Comparison of ENCODE assay signal across 9 cellular contexts in genomic region chr19:13788991-13789390, GRCh38. TPM values are rescaled to one million over a fixed set of nuclear protein-coding genes. Genes with fewer than 3 reads are reported as not detected.
DNase-seq lines count a peak whose midpoint lies in the region; ATAC-seq and TF ChIP-seq lines count a peak whose summit lies in the region.
"Had no signal": no experiment of that assay in that cellular context is flagged by ENCODE, and none has a peak within 500 bp of the region (broad histone marks: within the 10 kb centered on the region; RNA-seq: fewer than 3 reads in every experiment).

No MANE protein-coding gene starts in this region.

- no peaks in the 10 kb centered on the region for H3K27me3 Mint-ChIP-seq in activated CD4-positive, alpha-beta T cell treated with anti-CD3 and anti-CD28 coated beads, Interleukin-2, amount 10 ng/mL, durations not matched to agents 24 days and 14 days
- H3K27me3 Mint-ChIP-seq in T-helper 17 cell = no peaks in the 10 kb centered on the region

- H3K27ac ChIP-seq in esophagus muscularis mucosa (replicated peaks in 1 of 4) = peak overlapping the region in 3 of 4 donors; percentile 33 to 65 (median 55)
- peak overlapping the region; percentile 75 for H3K27ac ChIP-seq in suprapubic skin

- TF ChIP-seq EP300 in esophagus muscularis mucosa (IDR thresholded peaks at IDR 0.05) = no peak
- no peak for TF ChIP-seq EP300 in suprapubic skin (IDR thresholded peaks at IDR 0.05)

- WGBS in esophagus muscularis mucosa = 50% methylated on average over 8 of the region's 8 CpGs
- WGBS in suprapubic skin = 48% methylated on average over 8 of the region's 8 CpGs

- peak overlapping the region; percentile 81 for H3K27ac Mint-ChIP-seq in activated CD4-positive, alpha-beta T cell treated with anti-CD3 and anti-CD28 coated beads, Interleukin-2, amount 10 ng/mL, durations not matched to agents 24 days and 14 days
- peak overlapping the region; percentile 97 for H3K27ac Mint-ChIP-seq in T-helper 17 cell

- no peaks in the 10 kb centered on the region for H3K36me3 ChIP-seq in esophagus muscularis mucosa
- H3K36me3 ChIP-seq in suprapubic skin = no peaks in the 10 kb centered on the region

- peak; percentile 53 for ATAC-seq in T-helper 17 cell
- ATAC-seq in HG02571 (IDR thresholded peaks at IDR 0.05; ENCODE audit: unreplicated experiment) = no peak

- no peaks in the 10 kb centered on the region for H3K27me3 ChIP-seq in esophagus muscularis mucosa
- H3K27me3 ChIP-seq in suprapubic skin = no peaks in the 10 kb centered on the region

- H3K9me3 ChIP-seq in T-helper 17 cell (ENCODE audit: control insufficient read depth, low read length, poor library complexity, severe bottlenecking) = no peaks in the 10 kb centered on the region
- H3K9me3 ChIP-seq in esophagus muscularis mucosa = no peaks in the 10 kb centered on the region
- no peaks in the 10 kb centered on the region for H3K9me3 ChIP-seq in suprapubic skin

- peaks cover 22% of the 10 kb centered on the region for H3K4me1 Mint-ChIP-seq in activated CD4-positive, alpha-beta T cell treated with anti-CD3 and anti-CD28 coated beads, Interleukin-2, amount 10 ng/mL, durations not matched to agents 24 days and 14 days
- H3K4me1 Mint-ChIP-seq in T-helper 17 cell = peaks cover 32% of the 10 kb centered on the region

- DNase-seq in activated CD4-positive, alpha-beta T cell treated with anti-CD3 and anti-CD28 coated beads, Interleukin-2, amount 10 ng/mL, durations not matched to agents 24 days and 14 days = peak; percentile 80
- no peak for DNase-seq in activated CD4-positive, alpha-beta T cell treated with anti-CD3 and anti-CD28 coated beads, Interleukin-2, amount 50 U/mL, for 48 hours
- no peak for DNase-seq in T-helper 17 cell
- no peak for DNase-seq in esophagus muscularis mucosa (ENCODE audit: extremely low spot score)
- DNase-seq in suprapubic skin (ENCODE audit: low spot score in 2 of 2) = no peak
- no peak for DNase-seq in stimulated activated CD8-positive, alpha-beta memory T cell treated with anti-CD3 and anti-CD28 coated beads, Interleukin-4, amount 100 ng/mL, for 48 hours
- DNase-seq in NCI-H748 (lab: John Stamatoyannopoulos, UW; ENCODE audit: unreplicated experiment) = no peak
- DNase-seq: activated CD8-positive, alpha-beta memory T cell treated with anti-CD3 and anti-CD28 coated beads for 24 hours had no signal

- H3K4me3 ChIP-seq in esophagus muscularis mucosa (no peak overlapping the region), suprapubic skin (no peak overlapping the region)

- H3K36me3 Mint-ChIP-seq in activated CD4-positive, alpha-beta T cell treated with anti-CD3 and anti-CD28 coated beads, Interleukin-2, amount 10 ng/mL, durations not matched to agents 24 days and 14 days (ENCODE audit: low read depth) = no peaks in the 10 kb centered on the region
- H3K36me3 Mint-ChIP-seq in T-helper 17 cell (ENCODE audit: low read depth) = no peaks in the 10 kb centered on the region

- TF ChIP-seq POLR2A in esophagus muscularis mucosa (IDR thresholded peaks at IDR 0.05; ENCODE audit: low read depth) (no peak), suprapubic skin (IDR thresholded peaks at IDR 0.05) (no peak)

- H3K4me1 ChIP-seq in esophagus muscularis mucosa = peaks cover 10 to 43% (median 39%) of the 10 kb centered on the region in 4 donors
- peaks cover 38% of the 10 kb centered on the region for H3K4me1 ChIP-seq in suprapubic skin

- no peaks in the 10 kb centered on the region for H3K9me3 Mint-ChIP-seq in activated CD4-positive, alpha-beta T cell treated with anti-CD3 and anti-CD28 coated beads, Interleukin-2, amount 10 ng/mL, durations not matched to agents 24 days and 14 days

- no peak for TF ChIP-seq CTCF in esophagus muscularis mucosa (IDR thresholded peaks at IDR 0.05)
- no peak for TF ChIP-seq CTCF in suprapubic skin (IDR thresholded peaks at IDR 0.05)

- intact Hi-C loops in activated CD4-positive, alpha-beta T cell treated with anti-CD3 and anti-CD28 coated beads, Interleukin-2, amount 10 ng/mL, durations not matched to agents 24 days and 14 days (cut with micrococcal nuclease) = no loop called here
- intact Hi-C loops in esophagus muscularis mucosa (cut with DNase I) = loop anchor here (10.0 kb wide), 1 partner anchor 286 kb away; the partner anchor contains the start of gene MISP3

- H3K4me3 Mint-ChIP-seq in activated CD4-positive, alpha-beta T cell treated with anti-CD3 and anti-CD28 coated beads, Interleukin-2, amount 10 ng/mL, durations not matched to agents 24 days and 14 days = peak overlapping the region; percentile 49
- H3K4me3 Mint-ChIP-seq in T-helper 17 cell = peak overlapping the region; percentile 71

RNA-seq across cellular contexts. Expression of gene ZSWIM4, which starts 6.3 kb away (rescaled TPM):
- 7.3 and 7.5 TPM in 2 replicates for total RNA-seq in activated CD4-positive, alpha-beta T cell treated with anti-CD3 and anti-CD28 coated beads, Interleukin-2, amount 10 ng/mL, durations not matched to agents 24 days and 14 days
- total RNA-seq in T-helper 17 cell (1 to 10 TPM; 4.2 to 5.3 TPM), esophagus muscularis mucosa (10 to 100 TPM in 1 of 4 donors, 1 to 10 TPM in 3; 5.3 to 11.6 (median 7.8) TPM), suprapubic skin (10 to 100 TPM; 11.4 to 19.5 (median 16.3) TPM)

RNA-seq across cellular contexts. Expression of gene C19orf53, which starts 14.7 kb away (rescaled TPM):
- 142 and 143 TPM in 2 replicates for total RNA-seq in activated CD4-positive, alpha-beta T cell treated with anti-CD3 and anti-CD28 coated beads, Interleukin-2, amount 10 ng/mL, durations not matched to agents 24 days and 14 days
- total RNA-seq in T-helper 17 cell (10 to 100 TPM; 62.4 to 73.0 TPM), esophagus muscularis mucosa (100 to 1,000 TPM in 2 of 4 donors, 10 to 100 TPM in 2; 87.4 to 168 (median 104) TPM), suprapubic skin (100 to 1,000 TPM in 3 of 4 donors, 10 to 100 TPM in 1; 84.2 to 150 (median 124) TPM)

RNA-seq across cellular contexts. Expression of gene MRI1, which starts 24.7 kb away (rescaled TPM):
- 42.9 and 46.7 TPM in 2 replicates for total RNA-seq in activated CD4-positive, alpha-beta T cell treated with anti-CD3 and anti-CD28 coated beads, Interleukin-2, amount 10 ng/mL, durations not matched to agents 24 days and 14 days
- total RNA-seq in T-helper 17 cell (10 to 100 TPM; 31.0 to 31.9 TPM), esophagus muscularis mucosa (10 to 100 TPM; 28.2 to 60.2 (median 38.5) TPM), suprapubic skin (100 to 1,000 TPM in 1 of 4 donors, 10 to 100 TPM in 3; 51.5 to 122 (median 69.6) TPM)
